Comparison of ENCODE assay signal across 9 cellular contexts in genomic region chr1:159921700-159922498, GRCh38. TPM values are rescaled to one million over a fixed set of nuclear protein-coding genes. Genes with fewer than 3 reads are reported as not detected.
DNase-seq lines count a peak whose midpoint lies in the region; ATAC-seq and TF ChIP-seq lines count a peak whose summit lies in the region.
"Had no signal": no experiment of that assay in that cellular context is flagged by ENCODE, and none has a peak within 500 bp of the region (broad histone marks: within the 10 kb centered on the region; RNA-seq: fewer than 3 reads in every experiment).

No MANE protein-coding gene starts in this region.

- H3K4me1 ChIP-seq in colonic mucosa (no peaks in the 10 kb centered on the region), osteoblast (ENCODE audit: insufficient read depth, low read length) (peaks cover 52% of the 10 kb centered on the region)

- H3K4me3 ChIP-seq in colonic mucosa: peak overlapping the region; percentile 68
- peak overlapping the region; percentile 99 for H3K4me3 ChIP-seq in osteoblast (ENCODE audit: insufficient read depth, low read length)
- H3K4me3 ChIP-seq: mucosa of descending colon had no signal

- H2AFZ ChIP-seq in osteoblast (ENCODE audit: low read length): no peak overlapping the region

- intact Hi-C loops in colonic mucosa (cut with DNase I): no loop called here

- peaks cover 43% of the 10 kb centered on the region for H4K20me1 ChIP-seq in osteoblast (ENCODE audit: insufficient read depth, low read length)

- peak overlapping the region; percentile 99 for H3K9ac ChIP-seq in colonic mucosa (ENCODE audit: low read depth in 2 of 2, low read length in 2 of 2)

- H3K27ac ChIP-seq in colonic mucosa (peak overlapping the region; percentile 92), osteoblast (ENCODE audit: low read depth, low read length) (peak overlapping the region; percentile 99)

- TF ChIP-seq CTCF in colonic mucosa (IDR thresholded peaks at IDR 0.05) (no peak), osteoblast (IDR thresholded peaks at IDR 0.05; ENCODE audit: extremely low read depth, low read depth, low read length) (no peak)

- peaks cover 63% of the 10 kb centered on the region for H3K79me2 ChIP-seq in osteoblast (ENCODE audit: insufficient read depth, low read length)

- H3K27me3 ChIP-seq in colonic mucosa: no peaks in the 10 kb centered on the region
- H3K27me3 ChIP-seq in osteoblast (ENCODE audit: insufficient read depth, low read length): no peaks in the 10 kb centered on the region

- H3K9me3 ChIP-seq in colonic mucosa: no peaks in the 10 kb centered on the region
- H3K9me3 ChIP-seq in osteoblast (ENCODE audit: low read depth, low read length): no peaks in the 10 kb centered on the region
- H3K9me3 ChIP-seq: mucosa of descending colon had no signal

- peak overlapping the region; percentile 95 for H3K4me2 ChIP-seq in osteoblast (ENCODE audit: insufficient read depth, low read length)

- H3K36me3 ChIP-seq in colonic mucosa: peaks cover 19% of the 10 kb centered on the region
- H3K36me3 ChIP-seq in osteoblast (ENCODE audit: insufficient read depth, low read length): peaks cover 27% of the 10 kb centered on the region

- ATAC-seq in HG03097 (IDR thresholded peaks at IDR 0.05; ENCODE audit: low FRiP score, unreplicated experiment): no peak

- DNase-seq in EH (ENCODE audit: low read depth) (peak; percentile 43), NCI-H226 (peak; percentile 45), colonic mucosa (no peak), osteoblast (ENCODE audit: insufficient read length, low spot score, missing footprints) (peak; percentile 58), NCI-H510A treated with DMSO at 0.1 percent for 48 hours (lab: John Stamatoyannopoulos, UW) (no peak), SW480 (ENCODE audit: low spot score) (no peak), hippocampal formation (lab: John Stamatoyannopoulos, UW) (no peak)

RNA-seq across cellular contexts. Expression of gene TAGLN2, which starts 3.4 kb away (rescaled TPM):
- 100 to 1,000 TPM; 354 to 515 TPM for total RNA-seq in colonic mucosa
- 156 and 159 TPM in 2 replicates for total RNA-seq in osteoblast

RNA-seq across cellular contexts. Expression of gene CFAP45, which starts 21.9 kb away (rescaled TPM):
- under 1 TPM in 1 of 2 donors, not detected in 1; 0.30 TPM for total RNA-seq in colonic mucosa
- total RNA-seq in osteoblast: 0.29 and 0.36 TPM in 2 replicates

RNA-seq across cellular contexts. Expression of gene IGSF9, which starts 23.5 kb away (rescaled TPM):
- total RNA-seq in colonic mucosa (10 to 100 TPM; 14.1 to 41.8 TPM), osteoblast (under 0.01 TPM in 2 replicates)

RNA-seq across cellular contexts. Expression of gene SLAMF9, which starts 32.1 kb away (rescaled TPM):
- total RNA-seq in colonic mucosa (not detected), osteoblast (not detected in 2 replicates)
- total RNA-seq: mucosa of descending colon had no signal

RNA-seq across cellular contexts. Expression of gene VSIG8, which starts 59.4 kb away (rescaled TPM):
- total RNA-seq in colonic mucosa (not detected), osteoblast (not detected in 2 replicates)
- total RNA-seq: mucosa of descending colon had no signal

Comparison
In these comparisons a context has a peak if more than half of its experiments do, and no peak if none do; other contexts are left out.
1. DNase-seq: peak in EH (single experiment), NCI-H226 (single experiment) and osteoblast (single experiment); none in colonic mucosa (single experiment), NCI-H510A treated with DMSO at 0.1 percent for 48 hours (single experiment), SW480 (single experiment) and hippocampal formation (0 of 2).
2. RNA of gene IGSF9, which starts 23.5 kb away (total RNA-seq): 14.1 to 41.8 TPM in colonic mucosa; under 0.01 TPM in osteoblast; every median in the first group is over 10 times any median in the second.